In genomic region chr5:128441165-128441564, GRCh38 we compare ENCODE assay signal across 16 cellular contexts.
DNase-seq lines count a peak whose midpoint lies in the region; ATAC-seq and TF ChIP-seq lines count a peak whose summit lies in the region.
"Had no signal": no experiment of that assay in that cellular context is flagged by ENCODE, and none has a peak within 500 bp of the region (broad histone marks: within the 10 kb centered on the region; RNA-seq: fewer than 3 reads in every experiment).

No MANE protein-coding gene starts in this region.

- CTCF ChIA-PET in WTC11 (lab: Charles Lee), result interaction anchor here (0.6 kb wide), 1 partner anchor 14 kb away, joined by 4 read pairs; no protein-coding TSS in a partner anchor

- ATAC-seq in GM23338 (peak; percentile 28; the same call in 2 of the 3 replicates), WTC11 (peak; percentile 41)
- ATAC-seq: GM12878 had no signal

- no peak overlapping the region for H3K4me3 ChIP-seq in GM23338
- H3K4me3 ChIP-seq: GM12878, HAP-1 had no signal

- H3K4me1 Mint-ChIP-seq in GM23338, result no peaks in the 10 kb centered on the region; the same call in 2 of the 3 replicates
- peaks cover 6% of the 10 kb centered on the region for H3K4me1 Mint-ChIP-seq in WTC11
- no peaks in the 10 kb centered on the region for H3K4me1 Mint-ChIP-seq in nephron progenitor cell
- H3K4me1 Mint-ChIP-seq: CD14-positive monocyte; CD4-positive, alpha-beta memory T cell had no signal

- no peak overlapping the region for H3K4me2 ChIP-seq in GM23338

- H3K36me3 Mint-ChIP-seq in GM23338 (ENCODE audit: low read depth) (peaks cover 5% of the 10 kb centered on the region; the same call in 2 of the 3 replicates), WTC11 (peaks cover 9% of the 10 kb centered on the region), nephron progenitor cell (ENCODE audit: low read depth) (peaks cover 71% of the 10 kb centered on the region)
- H3K36me3 Mint-ChIP-seq: CD4-positive, alpha-beta memory T cell had no signal

- no peaks in the 10 kb centered on the region for H3K4me1 ChIP-seq in GM23338 (ENCODE audit: insufficient read depth)
- H3K4me1 ChIP-seq: HAP-1 had no signal

- no peak overlapping the region for H3K27ac Mint-ChIP-seq in GM23338
- no peak overlapping the region for H3K27ac Mint-ChIP-seq in WTC11
- peak overlapping the region; percentile 59 for H3K27ac Mint-ChIP-seq in nephron progenitor cell
- H3K27ac Mint-ChIP-seq: CD14-positive monocyte; CD4-positive, alpha-beta memory T cell had no signal

- no peak overlapping the region for H3K4me3 Mint-ChIP-seq in GM23338
- H3K4me3 Mint-ChIP-seq in WTC11, result no peak overlapping the region
- no peak overlapping the region for H3K4me3 Mint-ChIP-seq in nephron progenitor cell
- H3K4me3 Mint-ChIP-seq: CD14-positive monocyte; CD4-positive, alpha-beta memory T cell had no signal

- H3K27me3 ChIP-seq in GM23338 (ENCODE audit: insufficient read depth), result no peaks in the 10 kb centered on the region

- no peaks in the 10 kb centered on the region for H3K27me3 Mint-ChIP-seq in GM23338 (ENCODE audit: insufficient read depth, low read depth, poor library complexity)
- no peaks in the 10 kb centered on the region for H3K27me3 Mint-ChIP-seq in WTC11 (ENCODE audit: low read depth)
- no peaks in the 10 kb centered on the region for H3K27me3 Mint-ChIP-seq in nephron progenitor cell (ENCODE audit: low read depth, poor library complexity)

- no peaks in the 10 kb centered on the region for H4K20me1 ChIP-seq in GM23338 (replicated peaks; ENCODE audit: insufficient read depth)

- TF ChIP-seq CTCF in 22Rv1 (IDR thresholded peaks at IDR 0.05) (no peak), GM23338 (conservative IDR thresholded peaks at IDR 0.05; ENCODE audit: low read depth in 2 of 2) (no peak), WTC11 (IDR thresholded peaks at IDR 0.05) (no peak), nephron progenitor cell (IDR thresholded peaks at IDR 0.05) (no peak)

- no peaks in the 10 kb centered on the region for H3K36me3 ChIP-seq in GM23338 (ENCODE audit: insufficient read depth)

- H3K79me2 ChIP-seq in GM23338 (replicated peaks; ENCODE audit: insufficient read depth), result no peaks in the 10 kb centered on the region

- H3K9me3 Mint-ChIP-seq in GM23338 (no peaks in the 10 kb centered on the region), WTC11 (peaks cover 5% of the 10 kb centered on the region), nephron progenitor cell (peaks cover 2% of the 10 kb centered on the region)

- no peak for DNase-seq in GM23338 (ENCODE audit: low spot score)
- no peak for DNase-seq in WTC11 (ENCODE audit: low spot score)
- no peak for DNase-seq in nephron progenitor cell
- DNase-seq in RPMI8226, result no peak
- DNase-seq in COLO668 (lab: John Stamatoyannopoulos, UW; ENCODE audit: unreplicated experiment), result no peak
- no peak for DNase-seq in DMS79 (lab: John Stamatoyannopoulos, UW)
- DNase-seq: AML-193; Calu3; CD4-positive, alpha-beta memory T cell; DND-41; EL had no signal

- POLR2A ChIA-PET in WTC11 (lab: Charles Lee), result no interaction called here

- no peak overlapping the region for H2AFZ ChIP-seq in GM23338

- peak overlapping the region; percentile 68 for H3K27ac ChIP-seq in 22Rv1
- no peak overlapping the region for H3K27ac ChIP-seq in GM23338 (ENCODE audit: low read depth)
- H3K27ac ChIP-seq: HL-60 had no signal

- H3K9me2 ChIP-seq in GM23338 (ENCODE audit: insufficient read depth), result no peaks in the 10 kb centered on the region

- no peaks in the 10 kb centered on the region for H3F3A ChIP-seq in GM23338 (replicated peaks; ENCODE audit: low read depth)

TF ChIP-seq in GM23338, 12 proteins besides CTCF, POLR2A, EP300 and RAD21 (continues in another document):
- TF ChIP-seq CREB1 (CRISPR knock-in tag; IDR thresholded peaks at IDR 0.05; ENCODE audit: low read depth), result no peak
- no peak for TF ChIP-seq NANOG (IDR thresholded peaks at IDR 0.05; ENCODE audit: borderline replicate concordance)
- no peak for TF ChIP-seq ZNF114 (CRISPR knock-in tag; IDR thresholded peaks at IDR 0.05)
- no peak for TF ChIP-seq REST (IDR thresholded peaks at IDR 0.05; ENCODE audit: unreplicated experiment)
- TF ChIP-seq EZH2 (IDR thresholded peaks at IDR 0.05; ENCODE audit: low read depth, unreplicated experiment), result no peak
- TF ChIP-seq ZNF331 (CRISPR knock-in tag; IDR thresholded peaks at IDR 0.05; ENCODE audit: low read depth), result no peak
- no peak for TF ChIP-seq ETS1 (IDR thresholded peaks at IDR 0.05)
- TF ChIP-seq EZH2phosphoT487 (IDR thresholded peaks at IDR 0.05; ENCODE audit: unreplicated experiment), result no peak

TF ChIP-seq in WTC11, 78 proteins besides CTCF, POLR2A, EP300 and RAD21:
- TF ChIP-seq JUN (CRISPR knock-in tag; IDR thresholded peaks at IDR 0.05), result no peak
- no peak for TF ChIP-seq SP1 (CRISPR knock-in tag; conservative IDR thresholded peaks at IDR 0.05)
- no peak for TF ChIP-seq ERG (CRISPR knock-in tag; IDR thresholded peaks at IDR 0.05)
- no peak for TF ChIP-seq MXD4 (CRISPR knock-in tag; IDR thresholded peaks at IDR 0.05; ENCODE audit: borderline replicate concordance)
- no peak for TF ChIP-seq SMAD4 (CRISPR knock-in tag; IDR thresholded peaks at IDR 0.05)
- no peak for TF ChIP-seq TCF7 (CRISPR knock-in tag; IDR thresholded peaks at IDR 0.05; ENCODE audit: low read depth)
- TF ChIP-seq TEAD4 (CRISPR knock-in tag; IDR thresholded peaks at IDR 0.05), result no peak
- TF ChIP-seq OVOL2 (CRISPR knock-in tag; IDR thresholded peaks at IDR 0.05; ENCODE audit: borderline replicate concordance), result no peak
- no peak for TF ChIP-seq KAT7 (CRISPR knock-in tag; IDR thresholded peaks at IDR 0.05; ENCODE audit: borderline replicate concordance)
- TF ChIP-seq, protein P1, sequence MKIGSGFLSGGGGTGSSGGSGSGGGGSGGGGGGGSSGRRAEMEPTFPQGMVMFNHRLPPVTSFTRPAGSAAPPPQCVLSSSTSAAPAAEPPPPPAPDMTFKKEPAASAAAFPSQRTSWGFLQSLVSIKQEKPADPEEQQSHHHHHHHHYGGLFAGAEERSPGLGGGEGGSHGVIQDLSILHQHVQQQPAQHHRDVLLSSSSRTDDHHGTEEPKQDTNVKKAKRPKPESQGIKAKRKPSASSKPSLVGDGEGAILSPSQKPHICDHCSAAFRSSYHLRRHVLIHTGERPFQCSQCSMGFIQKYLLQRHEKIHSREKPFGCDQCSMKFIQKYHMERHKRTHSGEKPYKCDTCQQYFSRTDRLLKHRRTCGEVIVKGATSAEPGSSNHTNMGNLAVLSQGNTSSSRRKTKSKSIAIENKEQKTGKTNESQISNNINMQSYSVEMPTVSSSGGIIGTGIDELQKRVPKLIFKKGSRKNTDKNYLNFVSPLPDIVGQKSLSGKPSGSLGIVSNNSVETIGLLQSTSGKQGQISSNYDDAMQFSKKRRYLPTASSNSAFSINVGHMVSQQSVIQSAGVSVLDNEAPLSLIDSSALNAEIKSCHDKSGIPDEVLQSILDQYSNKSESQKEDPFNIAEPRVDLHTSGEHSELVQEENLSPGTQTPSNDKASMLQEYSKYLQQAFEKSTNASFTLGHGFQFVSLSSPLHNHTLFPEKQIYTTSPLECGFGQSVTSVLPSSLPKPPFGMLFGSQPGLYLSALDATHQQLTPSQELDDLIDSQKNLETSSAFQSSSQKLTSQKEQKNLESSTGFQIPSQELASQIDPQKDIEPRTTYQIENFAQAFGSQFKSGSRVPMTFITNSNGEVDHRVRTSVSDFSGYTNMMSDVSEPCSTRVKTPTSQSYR (CRISPR knock-in tag; IDR thresholded peaks at IDR 0.05), result no peak
